1 cellular context compared by ENCODE assay signal in genomic region chr12:62787606-62788005, GRCh38.
TF ChIP-seq lines count a peak whose summit lies in the region.

No MANE protein-coding gene starts in this region.

TF ChIP-seq in K562, 482 proteins besides CTCF, POLR2A, EP300 and RAD21 (continued from another document):
- TF ChIP-seq GABPA (tag; conservative IDR thresholded peaks at IDR 0.05; ENCODE audit: low read depth) (no peak), ZBTB17 (CRISPR knock-in tag; IDR thresholded peaks at IDR 0.05) (no peak), HINFP (tag; conservative IDR thresholded peaks at IDR 0.05; ENCODE audit: low read depth) (no peak), KAT8 (IDR thresholded peaks at IDR 0.05; ENCODE audit: low read depth) (no peak), ETV1 (tag; conservative IDR thresholded peaks at IDR 0.05; ENCODE audit: low read depth) (no peak)
TF ChIP-seq in K562: peak in this region for 0.
